19 cellular contexts compared by ENCODE assay signal in genomic region chr7:157552295-157552993, GRCh38.
"Had no signal": no experiment of that assay in that cellular context is flagged by ENCODE, and none has a peak within 500 bp of the region (broad histone marks: within the 10 kb centered on the region; RNA-seq: fewer than 3 reads in every experiment).

No MANE protein-coding gene starts in this region.

- H3K27me3 Mint-ChIP-seq: activated naive CD4-positive, alpha-beta T cell treated with anti-CD3 and anti-CD28 coated beads, Interleukin-2, amount 50 U/mL, for 24 hours; memory B cell; naive B cell had no signal

- H3K27ac Mint-ChIP-seq: activated naive CD4-positive, alpha-beta T cell treated with anti-CD3 and anti-CD28 coated beads, Interleukin-2, amount 50 U/mL, for 24 hours; activated T-helper 2 cell treated with anti-CD3 and anti-CD28 coated beads, Interferon-gamma antibody, Interleukin-2, Interleukin-4, amounts not matched to agents 10 μg/mL and 5 μg/mL and 100 μg/mL, durations not matched to agents 14 hours and 24 hours and 36 hours; memory B cell had no signal

- H3K27me3 ChIP-seq: foreskin keratinocyte, transverse colon, vagina had no signal

- H3K9me3 ChIP-seq: left ventricle myocardium inferior, mucosa of descending colon, transverse colon, vagina had no signal

- H3K36me3 ChIP-seq: transverse colon had no signal

- H3K36me3 Mint-ChIP-seq: activated naive CD4-positive, alpha-beta T cell treated with anti-CD3 and anti-CD28 coated beads, Interleukin-2, amount 50 U/mL, for 24 hours had no signal

- DNase-seq: activated CD4-positive, alpha-beta T cell treated with anti-CD3 and anti-CD28 coated beads, Interleukin-2, amount 50 U/mL, for 4 hours; foreskin keratinocyte; glutamatergic neuron; hypothalamus; left ventricle myocardium inferior; naive B cell; stimulated activated CD4-positive, alpha-beta T cell treated with anti-CD3 and anti-CD28 coated beads, Interleukin-2, amount 100 ng/mL, for 24 hours; stimulated activated naive CD8-positive, alpha-beta T cell treated with anti-CD3 and anti-CD28 coated beads, Interleukin-15, Interleukin-2, amounts not matched to agents 100 U/mL and 50 U/mL, for 24 hours; substantia nigra; transverse colon had no signal

- H3K4me3 ChIP-seq: left ventricle myocardium inferior, mucosa of descending colon, transverse colon, vagina had no signal

- H3K4me3 Mint-ChIP-seq: activated naive CD4-positive, alpha-beta T cell treated with anti-CD3 and anti-CD28 coated beads, Interleukin-2, amount 50 U/mL, for 24 hours; memory B cell; naive B cell had no signal

- H3K9me3 Mint-ChIP-seq: activated naive CD4-positive, alpha-beta T cell treated with anti-CD3 and anti-CD28 coated beads, Interleukin-2, amount 50 U/mL, for 24 hours; activated T-helper 2 cell treated with anti-CD3 and anti-CD28 coated beads, Interferon-gamma antibody, Interleukin-2, Interleukin-4, amounts not matched to agents 10 μg/mL and 5 μg/mL and 100 μg/mL, durations not matched to agents 14 hours and 24 hours and 36 hours; memory B cell; naive B cell had no signal

- H3K4me1 ChIP-seq: foreskin keratinocyte, left ventricle myocardium inferior, transverse colon, vagina had no signal

- ATAC-seq: activated CD4-positive, CD25-positive, alpha-beta regulatory T cell treated with anti-CD3 and anti-CD28 coated beads, Interleukin-2, amount 50 U/mL, for 24 hours; foreskin keratinocyte; mucosa of descending colon; stimulated activated naive CD8-positive, alpha-beta T cell treated with anti-CD3 and anti-CD28 coated beads, Interleukin-15, Interleukin-2, amounts not matched to agents 100 U/mL and 50 U/mL, for 24 hours had no signal

- FAIRE-seq: bronchial epithelial cell, keratinocyte had no signal

- H3K27ac ChIP-seq: epithelial cell of prostate, foreskin keratinocyte, left ventricle myocardium inferior, transverse colon, vagina had no signal

- H3K4me1 Mint-ChIP-seq: activated naive CD4-positive, alpha-beta T cell treated with anti-CD3 and anti-CD28 coated beads, Interleukin-2, amount 50 U/mL, for 24 hours; memory B cell had no signal
